In genomic region chr10:70568113-70568512, GRCh38 we compare ENCODE assay signal across 11 cellular contexts. TPM values are rescaled to one million over a fixed set of nuclear protein-coding genes. Genes with fewer than 3 reads are reported as not detected.
"Had no signal": no experiment of that assay in that cellular context is flagged by ENCODE, and none has a peak within 500 bp of the region (broad histone marks: within the 10 kb centered on the region; RNA-seq: fewer than 3 reads in every experiment).

No MANE protein-coding gene starts in this region.

- H3K4me3 Mint-ChIP-seq: HFFc6, IgD-negative memory B cell had no signal

- H3K9ac ChIP-seq: GM23248 had no signal

- H2AFZ ChIP-seq: GM23248 had no signal

- H3K4me3 ChIP-seq: GM23248, HAP-1 had no signal

- H3K4me1 ChIP-seq: HAP-1 had no signal

- H3K27ac Mint-ChIP-seq: HFFc6, IgD-negative memory B cell had no signal

- H3K9me3 ChIP-seq: HAP-1 had no signal

- DNase-seq: GM23248, GOT3, H7, HFFc6 had no signal

- FAIRE-seq: HepG2 had no signal

- H3K27ac ChIP-seq: GM23248, HL-60 had no signal

- H3K36me3 ChIP-seq: HAP-1 had no signal

- ATAC-seq: HCT116, HepG2 had no signal

- H3K9me3 Mint-ChIP-seq: HFFc6, IgD-negative memory B cell had no signal

RNA-seq across cellular contexts. Expression of gene PRF1, which starts 34.4 kb away (rescaled TPM):
- total RNA-seq: GM23248, H4, H7, HFFc6, HT1080 had no signal
- polyA plus RNA-seq: GM23248 had no signal
